ENCODE assay signal across 8 cellular contexts in genomic region chr14:61694830-61695694, GRCh38.
DNase-seq lines count a peak whose midpoint lies in the region; ATAC-seq and TF ChIP-seq lines count a peak whose summit lies in the region.

Gene HIF1A (plus strand): TSS chr14:61695513. CDS start chr14:61695805, 292 bp downstream.

- peak; percentile 99 for DNase-seq in AG09319 (ENCODE audit: extremely low read depth, low read depth)
- peak; percentile 83 to 97 for DNase-seq in NCI-H446 (lab: John Stamatoyannopoulos, UW)
- DNase-seq in cerebellar cortex (ENCODE audit: low spot score) = peak; percentile 98
- DNase-seq in iris pigment epithelial cell (ENCODE audit: low read depth) = peak; percentile 100
- DNase-seq in stimulated activated CD4-positive, alpha-beta T cell treated with anti-CD3 and anti-CD28 coated beads, Interleukin-12 subunit alpha, Interleukin-12 subunit beta, amount 100 ng/mL, for 24 hours (ENCODE audit: low read depth in 2 of 2) = peak; percentile 92 to 95

- peak; percentile 36 for TF ChIP-seq CTCF in AG09319 (IDR thresholded peaks at IDR 0.05; ENCODE audit: low read depth, low read length)

- ATAC-seq in GM19025 (IDR thresholded peaks at IDR 0.05; ENCODE audit: low read depth, unreplicated experiment) (peak; percentile 94), HG03342 (IDR thresholded peaks at IDR 0.05; ENCODE audit: unreplicated experiment) (peak; percentile 92)
- ATAC-seq in activated CD4-positive, CD25-positive, alpha-beta regulatory T cell treated with anti-CD3 and anti-CD28 coated beads, Interleukin-2, amount 50 U/mL, for 24 hours = peak; percentile 96

Comparison
In these comparisons a context has a peak if more than half of its experiments do, and no peak if none do; other contexts are left out.
1. Peak in every context shown above with its lines: DNase-seq and ATAC-seq.